19 cellular contexts compared by ENCODE assay signal in the genomic region with DNA sequence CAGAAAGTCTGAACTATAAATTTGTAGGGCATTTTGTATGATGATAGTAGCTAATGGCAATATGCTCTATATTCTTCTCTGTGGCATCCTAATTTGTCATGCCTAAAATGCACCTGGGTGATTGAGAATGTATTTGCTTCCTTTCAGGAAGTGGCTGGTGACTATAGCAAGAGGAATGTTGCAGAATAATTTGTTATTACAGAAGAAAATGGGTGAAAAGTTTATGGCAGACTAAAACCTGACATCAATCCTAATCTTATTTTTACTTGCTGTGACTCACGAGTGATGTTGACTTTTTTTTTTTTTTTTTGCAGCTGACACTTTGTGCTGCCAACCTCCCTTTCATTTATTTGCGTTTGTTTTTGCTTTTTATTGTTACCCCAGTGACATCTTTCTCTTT.
DNase-seq lines count a peak whose midpoint lies in the region; ATAC-seq, FAIRE-seq and TF ChIP-seq lines count a peak whose summit lies in the region.
"Had no signal": no experiment of that assay in that cellular context is flagged by ENCODE, and none has a peak within 500 bp of the region (broad histone marks: within the 10 kb centered on the region; RNA-seq: fewer than 3 reads in every experiment).

No MANE protein-coding gene starts in this region.

- no peak for FAIRE-seq in GM12891 (lab: Jason Lieb, UNC)
- FAIRE-seq: H1 had no signal

- H3K4me3 ChIP-seq in LNCaP clone FGC (ENCODE audit: low read depth, low read length) (no peak overlapping the region), brain microvascular endothelial cell (ENCODE audit: low read depth, low read length) (no peak overlapping the region)
- H3K4me3 ChIP-seq: lung, sigmoid colon had no signal

- H3K27ac ChIP-seq in brain microvascular endothelial cell, result peak overlapping the region; percentile 46
- H3K27ac ChIP-seq: KMS-11, sigmoid colon had no signal

- no peaks in the 10 kb centered on the region for H3K36me3 ChIP-seq in brain microvascular endothelial cell (replicated peaks)
- H3K36me3 ChIP-seq: sigmoid colon had no signal

- TF ChIP-seq POLR2A in GM12891 (IDR thresholded peaks at IDR 0.05; ENCODE audit: low read depth, low read length), result no peak

- no peak for ATAC-seq in HG03025 (IDR thresholded peaks at IDR 0.05; ENCODE audit: low FRiP score, unreplicated experiment)
- ATAC-seq: stimulated activated memory B cell treated with anti-CD40 and anti-IgM and Interleukin-4, amounts not matched to agents 10 μg/mL and 1 μg/mL and 100 μg/mL, for 72 hours; T-helper 17 cell had no signal

- no peak for TF ChIP-seq CTCF in LNCaP clone FGC (IDR thresholded peaks at IDR 0.05; ENCODE audit: control insufficient read depth, extremely low read depth, insufficient read depth)
- no peak for TF ChIP-seq CTCF in brain microvascular endothelial cell (IDR thresholded peaks at IDR 0.05; ENCODE audit: low read depth, low read length, missing control alignments)

- in situ Hi-C loops in brain microvascular endothelial cell (cut with HindIII; ENCODE audit: low pct_ligation_motif_present, low sequenced_read_pairs), result no loop called here

- H3K27me3 ChIP-seq in brain microvascular endothelial cell (replicated peaks), result no peaks in the 10 kb centered on the region
- H3K27me3 ChIP-seq: sigmoid colon had no signal

- DNase-seq in CD1c-positive myeloid dendritic cell (ENCODE audit: extremely low spot score), result peak; percentile 3
- DNase-seq in LNCaP clone FGC (ENCODE audit: low read depth), result peak; percentile 17
- DNase-seq in brain microvascular endothelial cell, result peak; percentile 22
- peak; percentile 90 for DNase-seq in kidney tubule cell (ENCODE audit: low spot score)
- DNase-seq in NCI-H1092 treated with DMSO at 0.1 percent for 48 hours (lab: John Stamatoyannopoulos, UW), result no peak
- DNase-seq in NK-92 treated with Interleukin-12 subunit alpha and Interleukin-12 subunit beta, amount 100 ng/mL, for 24 hours (lab: John Stamatoyannopoulos, UW), result no peak
- DNase-seq in GM12891 (ENCODE audit: insufficient read length, low spot score), result no peak
- DNase-seq: activated CD4-positive, CD25-positive, alpha-beta regulatory T cell; amygdala; DMS 273 treated with DMSO at 0.1 percent for 48 hours; NCI-H187; NCI-H69; sigmoid colon; T-helper 17 cell had no signal

TF ChIP-seq in GM12891, 5 proteins besides CTCF, POLR2A, EP300 and RAD21:
- TF ChIP-seq POU2F2 (IDR thresholded peaks at IDR 0.05; ENCODE audit: low read depth, low read length), result no peak
- no peak for TF ChIP-seq PAX5 (IDR thresholded peaks at IDR 0.05; ENCODE audit: insufficient read depth, low read length, severe bottlenecking)
- no peak for TF ChIP-seq SPI1 (IDR thresholded peaks at IDR 0.05; ENCODE audit: low read depth, low read length)
- TF ChIP-seq POLR2AphosphoS5 (IDR thresholded peaks at IDR 0.05; ENCODE audit: low read depth, low read length), result no peak

Comparison
In these comparisons a context has a peak if more than half of its experiments do, and no peak if none do; other contexts are left out.
1. DNase-seq: peak in CD1c-positive myeloid dendritic cell (single experiment), LNCaP clone FGC (single experiment), brain microvascular endothelial cell (single experiment) and kidney tubule cell (single experiment); none in NCI-H1092 treated with DMSO at 0.1 percent for 48 hours (single experiment), NK-92 treated with Interleukin-12 subunit alpha and Interleukin-12 subunit beta, amount 100 ng/mL, for 24 hours (single experiment) and GM12891 (single experiment).